ENCODE assay signal across 25 cellular contexts in the genomic region with DNA sequence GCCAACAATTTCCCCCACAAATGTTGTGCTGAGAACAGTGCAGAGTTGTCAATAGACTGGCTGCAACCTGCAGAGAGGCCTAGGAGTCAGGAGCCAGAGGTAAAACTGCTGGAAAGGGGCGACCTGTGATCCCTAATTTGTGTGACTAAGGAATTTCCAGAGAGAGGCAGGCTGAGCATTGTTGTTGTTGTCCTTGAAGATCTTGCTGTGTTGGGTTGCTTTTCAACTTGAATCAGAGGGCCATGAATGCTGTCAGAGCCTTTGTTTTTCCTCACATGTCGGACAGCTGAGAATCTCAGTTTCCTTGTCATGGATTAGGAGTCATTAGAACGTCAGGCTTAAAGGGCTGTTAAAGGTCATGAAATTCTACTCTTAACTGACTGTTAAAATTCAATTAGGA.
"Had no signal": no experiment of that assay in that cellular context is flagged by ENCODE, and none has a peak within 500 bp of the region (broad histone marks: within the 10 kb centered on the region; RNA-seq: fewer than 3 reads in every experiment).

No MANE protein-coding gene starts in this region.

- H3K27me3 ChIP-seq: breast epithelium, gastrocnemius medialis, ovary, spleen had no signal

- H3K9me3 Mint-ChIP-seq: activated B cell treated with CpG ODN at 0.5 μM for 24 hours; activated naive CD4-positive, alpha-beta T cell treated with anti-CD3 and anti-CD28 coated beads for 36 hours; mesothelial cell of epicardium had no signal

- DNase-seq: activated B cell treated with CpG ODN at 0.5 μM for 24 hours; activated CD4-positive, alpha-beta T cell treated with anti-CD3 and anti-CD28 coated beads for 36 hours; activated CD4-positive, alpha-beta T cell treated with anti-CD3 and anti-CD28 coated beads, Interleukin-2, amount 50 U/mL, for 48 hours; activated effector memory CD4-positive, alpha-beta T cell treated with Interleukin-2 at 50 U/mL for 16 hours; activated naive CD4-positive, alpha-beta T cell treated with anti-CD3 and anti-CD28 coated beads for 36 hours; activated naive CD8-positive, alpha-beta T cell treated with anti-CD3 and anti-CD28 coated beads, Interleukin-2, amount 10 ng/mL, durations not matched to agents 7 days and 5 days; activated T-cell treated with anti-CD3 and anti-CD28 coated beads, Interleukin-2, amount 50 U/mL, for 48 hours; amniotic stem cell; effector memory CD8-positive, alpha-beta T cell; gastrocnemius medialis; hippocampal formation; kidney glomerular epithelial cell; left ventricle myocardium superior; mammary epithelial cell; ovary; spleen; stimulated activated CD4-positive, alpha-beta T cell treated with anti-CD3 and anti-CD28 coated beads, Interleukin-4, amount 100 ng/mL, for 24 hours; stimulated activated naive CD4-positive, alpha-beta T cell treated with Interleukin-2 at 50 U/mL for 16 hours had no signal

- H3K27ac Mint-ChIP-seq: activated B cell treated with CpG ODN at 0.5 μM for 24 hours; activated CD4-positive, alpha-beta T cell treated with anti-CD3 and anti-CD28 coated beads for 36 hours; activated naive CD4-positive, alpha-beta T cell treated with anti-CD3 and anti-CD28 coated beads for 36 hours; activated naive CD8-positive, alpha-beta T cell treated with anti-CD3 and anti-CD28 coated beads, Interleukin-2, amount 10 ng/mL, durations not matched to agents 7 days and 5 days; effector memory CD8-positive, alpha-beta T cell; mesothelial cell of epicardium; natural killer cell treated with Interleukin-12 subunit alpha and Interleukin-12 subunit beta and Interleukin-15 and Interleukin-18, amount 100 ng/mL, for 72 hours had no signal

- H3K9me3 ChIP-seq: breast epithelium, esophagus muscularis mucosa, gastrocnemius medialis, neutrophil, ovary, prostate gland, spleen had no signal

- H3K36me3 ChIP-seq: breast epithelium, esophagus muscularis mucosa, gastrocnemius medialis, neutrophil, ovary, prostate gland, spleen had no signal

- H3K4me1 ChIP-seq: breast epithelium, esophagus muscularis mucosa, gastrocnemius medialis, prostate gland, spleen had no signal

- H3K27me3 Mint-ChIP-seq: effector memory CD8-positive, alpha-beta T cell had no signal

- H3K27ac ChIP-seq: breast epithelium, esophagus muscularis mucosa, gastrocnemius medialis, neutrophil, ovary, prostate gland, spleen had no signal

- ATAC-seq: activated CD4-positive, alpha-beta T cell treated with anti-CD3 and anti-CD28 coated beads for 36 hours; effector memory CD8-positive, alpha-beta T cell; gastrocnemius medialis; left ventricle myocardium superior; natural killer cell treated with Interleukin-12 subunit alpha and Interleukin-12 subunit beta and Interleukin-15 and Interleukin-18, amount 100 ng/mL, for 72 hours had no signal

- H3K4me3 Mint-ChIP-seq: activated B cell treated with CpG ODN at 0.5 μM for 24 hours; activated CD4-positive, alpha-beta T cell treated with anti-CD3 and anti-CD28 coated beads for 36 hours; activated naive CD4-positive, alpha-beta T cell treated with anti-CD3 and anti-CD28 coated beads for 36 hours; activated naive CD8-positive, alpha-beta T cell treated with anti-CD3 and anti-CD28 coated beads, Interleukin-2, amount 10 ng/mL, durations not matched to agents 7 days and 5 days; central memory CD8-positive, alpha-beta T cell; effector memory CD8-positive, alpha-beta T cell; mesothelial cell of epicardium; natural killer cell treated with Interleukin-12 subunit alpha and Interleukin-12 subunit beta and Interleukin-15 and Interleukin-18, amount 100 ng/mL, for 72 hours had no signal

- H3K36me3 Mint-ChIP-seq: activated naive CD8-positive, alpha-beta T cell treated with anti-CD3 and anti-CD28 coated beads, Interleukin-2, amount 10 ng/mL, durations not matched to agents 7 days and 5 days; mesothelial cell of epicardium; natural killer cell treated with Interleukin-12 subunit alpha and Interleukin-12 subunit beta and Interleukin-15 and Interleukin-18, amount 100 ng/mL, for 72 hours had no signal

- H3K4me3 ChIP-seq: breast epithelium, esophagus muscularis mucosa, gastrocnemius medialis, ovary, prostate gland, spleen had no signal

- H3K4me1 Mint-ChIP-seq: activated B cell treated with CpG ODN at 0.5 μM for 24 hours had no signal
